ENCODE assay signal across 8 cellular contexts in the genomic region with DNA sequence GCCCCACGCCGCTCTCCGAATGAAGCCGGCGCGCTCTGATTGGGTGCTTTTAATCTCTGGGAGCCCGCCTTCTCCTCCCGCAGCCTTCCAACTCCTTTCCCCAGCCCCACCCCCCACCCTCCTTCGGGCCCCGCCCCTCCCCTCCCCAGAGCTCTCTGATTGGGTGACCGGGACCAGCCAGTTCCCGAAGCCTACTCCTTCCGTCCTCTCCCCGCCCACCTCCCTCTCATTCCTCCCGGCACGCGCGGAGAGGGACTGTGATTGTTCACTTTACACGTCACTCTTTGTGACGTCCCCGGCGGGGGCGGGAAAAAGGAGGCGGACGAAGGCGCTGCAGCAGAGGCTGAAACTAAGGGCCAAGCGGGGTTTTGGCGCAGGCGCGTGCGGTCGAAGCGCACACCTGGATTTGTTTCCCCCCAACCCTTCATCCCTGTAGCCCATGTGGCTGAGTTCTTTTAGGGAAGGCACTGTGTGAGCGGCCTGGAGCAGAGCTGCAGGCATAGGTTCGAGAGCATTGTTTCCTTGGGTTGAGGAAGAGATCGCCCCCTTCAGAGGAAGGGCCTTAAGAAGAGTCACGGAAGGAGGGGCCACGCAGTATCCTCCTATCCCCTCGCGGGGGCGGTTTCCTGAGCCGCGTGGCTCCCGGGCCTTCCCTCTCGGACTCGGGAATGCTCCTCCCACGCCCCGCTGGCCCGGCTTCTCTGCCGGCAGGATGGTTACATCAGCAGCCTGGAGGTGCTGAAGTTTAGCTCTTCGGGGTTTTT. TPM values are rescaled to one million over a fixed set of nuclear protein-coding genes. Genes with fewer than 3 reads are reported as not detected.
DNase-seq lines count a peak whose midpoint lies in the region; ATAC-seq and TF ChIP-seq lines count a peak whose summit lies in the region.

A gene (minus strand): TSS at position 21 of the 764 bp plus-strand sequence. CDS start 361 bp downstream, outside the sequence.

- peak within 1 kb of the TSS; percentile 94 to 98 for H3K4me3 Mint-ChIP-seq in CD14-positive monocyte
- H3K4me3 Mint-ChIP-seq in activated CD4-positive, alpha-beta T cell treated with anti-CD3 and anti-CD28 coated beads, Interleukin-2, amount 10 ng/mL, durations not matched to agents 7 days and 5 days: peak within 1 kb of the TSS; percentile 90

- H3K36me3 Mint-ChIP-seq in CD14-positive monocyte: peaks cover 0 to 6% of the 10 kb centered on the region in 2 donors
- peaks cover 16% of the 10 kb centered on the region for H3K36me3 Mint-ChIP-seq in activated CD4-positive, alpha-beta T cell treated with anti-CD3 and anti-CD28 coated beads, Interleukin-2, amount 10 ng/mL, durations not matched to agents 7 days and 5 days (ENCODE audit: low read depth)

- peaks cover 0 to 3% (median 0%) of the 10 kb centered on the region in 7 donors for H3K9me3 Mint-ChIP-seq in CD14-positive monocyte
- H3K9me3 Mint-ChIP-seq in activated CD4-positive, alpha-beta T cell treated with anti-CD3 and anti-CD28 coated beads, Interleukin-2, amount 10 ng/mL, durations not matched to agents 7 days and 5 days: no peaks in the 10 kb centered on the region

- H3K27ac Mint-ChIP-seq in CD14-positive monocyte: peak within 1 kb of the TSS; percentile 95 to 99 (median 99)
- H3K27ac Mint-ChIP-seq in activated CD4-positive, alpha-beta T cell treated with anti-CD3 and anti-CD28 coated beads, Interleukin-2, amount 10 ng/mL, durations not matched to agents 7 days and 5 days: peak within 1 kb of the TSS; percentile 96

- intact Hi-C loops in CD14-positive monocyte (cut with micrococcal nuclease): loop anchor here in 1 of 2 donors (10.0 kb wide), 1 partner anchor 233 kb away; a partner anchor contains a TSS
- intact Hi-C loops in left colon (cut with DNase I, micrococcal nuclease): no loop called here

- CTCF ChIA-PET in activated CD4-positive, alpha-beta T cell treated with anti-CD3 and anti-CD28 coated beads, Interleukin-2, amount 10 ng/mL, durations not matched to agents 7 days and 5 days (lab: Charles Lee): interaction anchor here (0.6 to 3.4 kb wide), 8 partner anchors 10 to 150 kb away, joined by 3 to 24 read pairs (median 4); no protein-coding TSS in a partner anchor

- peak; percentile 66 for ATAC-seq in GM19351 (IDR thresholded peaks at IDR 0.05; ENCODE audit: unreplicated experiment)
- peak; percentile 76 for ATAC-seq in HG03521 (IDR thresholded peaks at IDR 0.05; ENCODE audit: unreplicated experiment)
- peak; percentile 86 for ATAC-seq in left colon

- DNase-seq in CD14-positive monocyte (ENCODE audit: low spot score) (peak; percentile 99), NCI-H69 (lab: John Stamatoyannopoulos, UW) (peak; percentile 100), cortex of kidney (lab: John Stamatoyannopoulos, UW) (peak; percentile 77), left colon (peak; percentile 99 to 100)
- peak; percentile 100 for DNase-seq in activated CD4-positive, alpha-beta T cell treated with anti-CD3 and anti-CD28 coated beads, Interleukin-2, amount 10 ng/mL, durations not matched to agents 7 days and 5 days
- peak; percentile 99 for DNase-seq in stimulated activated CD4-positive, alpha-beta T cell treated with anti-CD3 and anti-CD28 coated beads, Interleukin-1b, Interleukin-23, amount 100 ng/mL, for 48 hours

- peaks cover 0 to 1% (median 1%) of the 10 kb centered on the region in 3 donors for H3K27me3 Mint-ChIP-seq in CD14-positive monocyte (ENCODE audit: low read depth in 3 of 3)
- H3K27me3 Mint-ChIP-seq in activated CD4-positive, alpha-beta T cell treated with anti-CD3 and anti-CD28 coated beads, Interleukin-2, amount 10 ng/mL, durations not matched to agents 7 days and 5 days: no peaks in the 10 kb centered on the region

- POLR2A ChIA-PET in activated CD4-positive, alpha-beta T cell treated with anti-CD3 and anti-CD28 coated beads, Interleukin-2, amount 10 ng/mL, durations not matched to agents 7 days and 5 days (lab: Charles Lee): interaction anchor here (0.6 to 1.1 kb wide), 3 partner anchors 10 to 78 kb away, joined by 4 to 6 read pairs (median 5); no protein-coding TSS in a partner anchor

- TF ChIP-seq CTCF in CD14-positive monocyte (IDR thresholded peaks at IDR 0.05): no peak

- H3K4me1 Mint-ChIP-seq in CD14-positive monocyte: peaks cover 26% of the 10 kb centered on the region
- H3K4me1 Mint-ChIP-seq in activated CD4-positive, alpha-beta T cell treated with anti-CD3 and anti-CD28 coated beads, Interleukin-2, amount 10 ng/mL, durations not matched to agents 7 days and 5 days: peaks cover 22% of the 10 kb centered on the region

RNA-seq across cellular contexts. Expression of the gene that starts here (rescaled TPM):
- polyA plus RNA-seq in CD14-positive monocyte: 1 to 10 TPM; 2.3 to 5.2 TPM
- total RNA-seq in activated CD4-positive, alpha-beta T cell treated with anti-CD3 and anti-CD28 coated beads, Interleukin-2, amount 10 ng/mL, durations not matched to agents 7 days and 5 days: 10 to 100 TPM; 49.6 to 58.2 TPM
- 10 to 100 TPM; 20.5 to 26.7 TPM for total RNA-seq in left colon

Comparison
In these comparisons a context has a peak if more than half of its experiments do, and no peak if none do; other contexts are left out.
1. Peak in every context shown above with its lines: DNase-seq and ATAC-seq.